ENCODE assay signal across 16 cellular contexts in the genomic region with DNA sequence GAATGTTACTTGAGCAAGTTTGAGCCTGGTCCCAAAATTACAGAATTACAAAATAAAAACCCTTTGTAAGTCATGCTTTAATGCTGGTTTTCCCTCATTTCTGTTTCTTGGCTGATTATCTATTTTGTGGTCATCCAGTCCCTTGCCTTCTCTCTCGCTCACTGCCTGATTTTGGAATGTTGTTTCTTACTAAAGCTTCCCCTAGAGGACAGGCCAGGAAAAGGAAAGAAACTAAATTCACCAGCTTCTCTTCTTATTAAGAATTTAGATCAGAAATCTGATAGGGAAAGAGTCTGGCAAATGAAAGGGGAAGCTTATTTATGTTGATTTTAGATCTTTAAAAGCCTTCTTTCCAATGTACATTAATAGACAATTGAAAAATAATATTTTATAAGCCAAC. TPM values are rescaled to one million over a fixed set of nuclear protein-coding genes. Genes with fewer than 3 reads are reported as not detected.
DNase-seq lines count a peak whose midpoint lies in the region; ATAC-seq and TF ChIP-seq lines count a peak whose summit lies in the region.
"Had no signal": no experiment of that assay in that cellular context is flagged by ENCODE, and none has a peak within 500 bp of the region (broad histone marks: within the 10 kb centered on the region; RNA-seq: fewer than 3 reads in every experiment).

No MANE protein-coding gene starts in this region.

- H3K4me3 Mint-ChIP-seq in brain, result peak overlapping the region in 4 of 5 experiments; percentile 21 to 55 (median 36)
- H3K4me3 Mint-ChIP-seq: activated naive CD8-positive, alpha-beta T cell treated with anti-CD3 and anti-CD28 coated beads for 36 hours; CD4-positive, alpha-beta T cell; naive B cell had no signal

- no peaks in the 10 kb centered on the region for H3K36me3 ChIP-seq in lower lobe of right lung
- H3K36me3 ChIP-seq: WERI-Rb-1 had no signal

- peaks cover 77% of the 10 kb centered on the region for H3K27me3 ChIP-seq in lower lobe of right lung (ENCODE audit: low read depth)

- TF ChIP-seq CTCF in AG09309 (IDR thresholded peaks at IDR 0.05; ENCODE audit: control insufficient read depth, insufficient read depth, low read depth, low read length, missing control alignments), result peak; percentile 52
- no peak for TF ChIP-seq CTCF in brain (conservative IDR thresholded peaks at IDR 0.05)
- TF ChIP-seq CTCF in lower lobe of right lung (IDR thresholded peaks at IDR 0.05), result no peak

- peak overlapping the region in 2 of 5 experiments; percentile 35 to 54 for H3K27ac Mint-ChIP-seq in brain
- H3K27ac Mint-ChIP-seq: activated naive CD8-positive, alpha-beta T cell treated with anti-CD3 and anti-CD28 coated beads for 36 hours; CD4-positive, alpha-beta T cell; naive B cell had no signal

- no peak for ATAC-seq in left lobe of liver
- ATAC-seq in lower lobe of right lung, result no peak
- ATAC-seq: sciatic nerve had no signal

- no peak overlapping the region for H3K27ac ChIP-seq in lower lobe of right lung
- H3K27ac ChIP-seq: WERI-Rb-1 had no signal

- peaks cover 10% of the 10 kb centered on the region for H3K4me1 ChIP-seq in lower lobe of right lung

- H3K4me1 Mint-ChIP-seq in brain, result peaks cover 42% of the 10 kb centered on the region

- peak; percentile 63 for DNase-seq in AG09309 (ENCODE audit: low read depth)
- peak; percentile 76 for DNase-seq in HCEC 1CT
- DNase-seq in iPS-NIHi7 (ENCODE audit: extremely low spot score), result peak; percentile 19
- no peak for DNase-seq in left lobe of liver (ENCODE audit: low spot score)
- no peak for DNase-seq in GOT3 (lab: John Stamatoyannopoulos, UW)
- DNase-seq in activated CD4-positive, alpha-beta T cell treated with anti-CD3 and anti-CD28 coated beads for 4 hours, result no peak
- DNase-seq in lower lobe of right lung, result no peak
- DNase-seq: activated naive CD8-positive, alpha-beta T cell treated with anti-CD3 and anti-CD28 coated beads for 36 hours; CD4-positive, alpha-beta T cell; Karpas-422; naive B cell; NCI-H2081 treated with DMSO at 0.1 percent for 48 hours; stimulated activated naive CD4-positive, alpha-beta T cell; WERI-Rb-1 had no signal

- peaks cover 0 to 4% (median 3%) of the 10 kb centered on the region in 5 experiments for H3K9me3 Mint-ChIP-seq in brain

- intact Hi-C loops in lower lobe of right lung (cut with DNase I), result no loop called here

- peaks cover 87% of the 10 kb centered on the region for H3K27me3 Mint-ChIP-seq in brain

- no peaks in the 10 kb centered on the region for H3K36me3 Mint-ChIP-seq in brain

- no peak overlapping the region for H3K4me3 ChIP-seq in AG09309 (ENCODE audit: control insufficient read depth, low read depth, low read length)
- H3K4me3 ChIP-seq in lower lobe of right lung, result no peak overlapping the region

- no peaks in the 10 kb centered on the region for H3K9me3 ChIP-seq in lower lobe of right lung

RNA-seq across cellular contexts. Expression of gene BDNF, which starts 16.6 kb away (rescaled TPM):
- polyA plus RNA-seq in brain (ENCODE audit: insufficient read depth, low read depth, low replicate concordance), result 0.10 TPM
- total RNA-seq in left lobe of liver (0.05 TPM), lower lobe of right lung (3.4 TPM)
- total RNA-seq: activated naive CD8-positive, alpha-beta T cell treated with anti-CD3 and anti-CD28 coated beads for 36 hours; CD4-positive, alpha-beta T cell had no signal

Comparison
In these comparisons a context has a peak if more than half of its experiments do, and no peak if none do; other contexts are left out.
1. DNase-seq: peak in AG09309 (single experiment), HCEC 1CT (single experiment) and iPS-NIHi7 (single experiment); none in left lobe of liver (single experiment), GOT3 (single experiment), activated CD4-positive, alpha-beta T cell treated with anti-CD3 and anti-CD28 coated beads for 4 hours (0 of 2) and lower lobe of right lung (single experiment).